ENCODE assay signal across 25 cellular contexts in the genomic region with DNA sequence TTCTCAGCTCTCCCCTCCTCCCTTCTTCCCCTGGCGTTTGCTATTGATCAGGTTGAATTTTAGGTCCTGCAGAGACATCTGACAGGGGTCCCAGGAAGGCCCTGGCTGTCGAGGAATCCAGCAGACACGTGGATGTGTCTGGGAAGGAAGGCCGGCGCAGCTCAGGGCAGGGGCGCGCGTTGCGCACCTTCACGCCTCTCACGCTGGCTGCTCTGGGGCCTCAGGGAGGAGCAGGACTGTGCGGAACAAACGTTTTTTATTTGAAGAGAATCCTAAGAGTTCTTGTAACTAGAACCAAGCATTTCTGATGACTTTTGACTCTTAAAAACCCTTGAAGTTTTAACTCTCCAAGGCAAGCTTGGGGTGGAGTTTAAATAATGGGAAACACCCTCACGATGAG. TPM values are rescaled to one million over a fixed set of nuclear protein-coding genes. Genes with fewer than 3 reads are reported as not detected.
DNase-seq lines count a peak whose midpoint lies in the region; ATAC-seq and TF ChIP-seq lines count a peak whose summit lies in the region.
"Had no signal": no experiment of that assay in that cellular context is flagged by ENCODE, and none has a peak within 500 bp of the region (broad histone marks: within the 10 kb centered on the region; RNA-seq: fewer than 3 reads in every experiment).

No MANE protein-coding gene starts in this region.

- intact Hi-C loops in cardiac septum (cut with DNase I), result no loop called here
- intact Hi-C loops in Right ventricle myocardium inferior (cut with DNase I), result no loop called here
- intact Hi-C loops in body of pancreas (cut with DNase I), result no loop called here
- intact Hi-C loops in aorta (cut with DNase I), result no loop called here

- no peak overlapping the region for H3K4me3 Mint-ChIP-seq in natural killer cell treated with Interleukin-12 subunit alpha and Interleukin-12 subunit beta and Interleukin-15 and Interleukin-18, amount 100 ng/mL, for 72 hours
- H3K4me3 Mint-ChIP-seq: activated CD8-positive, alpha-beta T cell treated with anti-CD3 and anti-CD28 coated beads, Interleukin-2, amount 10 ng/mL, durations not matched to agents 7 days and 5 days; activated naive CD4-positive, alpha-beta T cell treated with anti-CD3 and anti-CD28 coated beads for 36 hours; activated T-cell treated with anti-CD3 and anti-CD28 coated beads, Interleukin-2, amount 50 U/mL, for 4 hours; nephron had no signal

- ATAC-seq in Right ventricle myocardium inferior (no peak), body of pancreas (no peak), aorta (ENCODE audit: low FRiP score) (no peak)
- no peak for ATAC-seq in natural killer cell treated with Interleukin-12 subunit alpha and Interleukin-12 subunit beta and Interleukin-15 and Interleukin-18, amount 100 ng/mL, for 72 hours
- ATAC-seq: activated CD8-positive, alpha-beta T cell treated with anti-CD3 and anti-CD28 coated beads, Interleukin-2, amount 10 ng/mL, durations not matched to agents 7 days and 5 days; activated T-cell treated with anti-CD3 and anti-CD28 coated beads, Interleukin-2, amount 50 U/mL, for 4 hours; HCT116; pancreas had no signal

- no peak for TF ChIP-seq CTCF in body of pancreas (IDR thresholded peaks at IDR 0.05)
- no peak for TF ChIP-seq CTCF in osteoblast (IDR thresholded peaks at IDR 0.05; ENCODE audit: extremely low read depth, low read depth, low read length)

- H3K36me3 Mint-ChIP-seq in natural killer cell treated with Interleukin-12 subunit alpha and Interleukin-12 subunit beta and Interleukin-15 and Interleukin-18, amount 100 ng/mL, for 72 hours, result peaks cover 11% of the 10 kb centered on the region

- DNase-seq in cardiac septum (ENCODE audit: low spot score) (peak; percentile 46), Right ventricle myocardium inferior (ENCODE audit: missing footprints) (no peak), body of pancreas (peak in 3 of 4 donors; percentile 0 to 5 (median 4)), osteoblast (ENCODE audit: insufficient read length, low spot score, missing footprints) (peak; percentile 70), aorta (peak; percentile 23 to 40)
- DNase-seq in stimulated activated CD4-positive, alpha-beta T cell treated with anti-CD3 and anti-CD28 coated beads, Interleukin-2, amount 100 ng/mL, for 48 hours, result no peak
- no peak for DNase-seq in natural killer cell treated with Interleukin-12 subunit alpha and Interleukin-12 subunit beta and Interleukin-15 and Interleukin-18, amount 100 ng/mL, for 72 hours (ENCODE audit: low spot score)
- DNase-seq: activated CD4-positive, CD25-positive, alpha-beta regulatory T cell; activated CD8-positive, alpha-beta T cell treated with anti-CD3 and anti-CD28 coated beads, Interleukin-2, amount 10 ng/mL, durations not matched to agents 7 days and 5 days; activated naive CD4-positive, alpha-beta T cell treated with anti-CD3 and anti-CD28 coated beads for 36 hours; activated T-cell treated with anti-CD3 and anti-CD28 coated beads, Interleukin-2, amount 50 U/mL, for 4 hours; cortex of kidney; DND-41; esophagus squamous epithelium; foreskin melanocyte; MG63; NCI-H2029 treated with DMSO at 0.1 percent for 48 hours; NCI-H526; SIG-M5; T1000 had no signal

- H3K27me3 Mint-ChIP-seq in natural killer cell treated with Interleukin-12 subunit alpha and Interleukin-12 subunit beta and Interleukin-15 and Interleukin-18, amount 100 ng/mL, for 72 hours, result no peaks in the 10 kb centered on the region

- H3K79me2 ChIP-seq in osteoblast (ENCODE audit: insufficient read depth, low read length), result no peaks in the 10 kb centered on the region

- H3K36me3 ChIP-seq in body of pancreas (replicated peaks in 1 of 2; ENCODE audit: insufficient read depth in 1 of 2, low read depth in 2 of 2), result peaks cover 0 to 7% of the 10 kb centered on the region in 2 donors
- H3K36me3 ChIP-seq in osteoblast (ENCODE audit: insufficient read depth, low read length), result no peaks in the 10 kb centered on the region
- peaks cover 0 to 5% of the 10 kb centered on the region in 2 donors for H3K36me3 ChIP-seq in aorta (ENCODE audit: control insufficient read depth in 1 of 2, insufficient read depth in 2 of 2, low read length in 1 of 2)
- H3K36me3 ChIP-seq: cardiac muscle cell, MG63 had no signal

- H2AFZ ChIP-seq in osteoblast (ENCODE audit: low read length), result no peak overlapping the region

- H3K27me3 ChIP-seq in body of pancreas (no peaks in the 10 kb centered on the region), osteoblast (ENCODE audit: insufficient read depth, low read length) (no peaks in the 10 kb centered on the region), aorta (ENCODE audit: control insufficient read depth in 1 of 2, insufficient read depth in 2 of 2, low read length in 1 of 2) (no peaks in the 10 kb centered on the region)
- H3K27me3 ChIP-seq: cardiac muscle cell, esophagus squamous epithelium, MG63, pancreas had no signal

- H4K20me1 ChIP-seq in osteoblast (ENCODE audit: insufficient read depth, low read length), result no peaks in the 10 kb centered on the region

- no peak overlapping the region for H3K4me3 ChIP-seq in body of pancreas
- H3K4me3 ChIP-seq in osteoblast (ENCODE audit: insufficient read depth, low read length), result no peak overlapping the region
- H3K4me3 ChIP-seq in aorta (ENCODE audit: low read length in 2 of 2), result no peak overlapping the region
- H3K4me3 ChIP-seq: cardiac muscle cell, esophagus squamous epithelium, MG63, pancreas had no signal

- H3K4me1 ChIP-seq in body of pancreas, result no peaks in the 10 kb centered on the region
- H3K4me1 ChIP-seq in osteoblast (ENCODE audit: insufficient read depth, low read length), result no peaks in the 10 kb centered on the region
- no peaks in the 10 kb centered on the region for H3K4me1 ChIP-seq in aorta (ENCODE audit: control insufficient read depth in 1 of 2, insufficient read depth in 2 of 2, low read length in 2 of 2)
- H3K4me1 ChIP-seq: pancreas had no signal

- no peaks in the 10 kb centered on the region for H3K9me3 Mint-ChIP-seq in natural killer cell treated with Interleukin-12 subunit alpha and Interleukin-12 subunit beta and Interleukin-15 and Interleukin-18, amount 100 ng/mL, for 72 hours
- H3K9me3 Mint-ChIP-seq: activated naive CD4-positive, alpha-beta T cell treated with anti-CD3 and anti-CD28 coated beads for 36 hours; activated T-cell treated with anti-CD3 and anti-CD28 coated beads, Interleukin-2, amount 50 U/mL, for 4 hours; nephron had no signal

- no peak overlapping the region for H3K4me2 ChIP-seq in osteoblast (ENCODE audit: insufficient read depth, low read length)

- H3K9me3 ChIP-seq in body of pancreas (no peaks in the 10 kb centered on the region), osteoblast (ENCODE audit: low read depth, low read length) (no peaks in the 10 kb centered on the region), aorta (ENCODE audit: control insufficient read depth, low read length) (no peaks in the 10 kb centered on the region)
- H3K9me3 ChIP-seq: esophagus squamous epithelium, MG63, pancreas had no signal

- no peak for TF ChIP-seq POLR2A in body of pancreas (IDR thresholded peaks at IDR 0.05)

- H3K27ac Mint-ChIP-seq in natural killer cell treated with Interleukin-12 subunit alpha and Interleukin-12 subunit beta and Interleukin-15 and Interleukin-18, amount 100 ng/mL, for 72 hours, result no peak overlapping the region
- H3K27ac Mint-ChIP-seq: activated CD8-positive, alpha-beta T cell treated with anti-CD3 and anti-CD28 coated beads, Interleukin-2, amount 10 ng/mL, durations not matched to agents 7 days and 5 days; activated naive CD4-positive, alpha-beta T cell treated with anti-CD3 and anti-CD28 coated beads for 36 hours; nephron had no signal

- H3K27ac ChIP-seq in body of pancreas, result no peak overlapping the region
- no peak overlapping the region for H3K27ac ChIP-seq in osteoblast (ENCODE audit: low read depth, low read length)
- H3K27ac ChIP-seq in aorta (ENCODE audit: low read depth in 1 of 2, low read length in 2 of 2), result no peak overlapping the region
- H3K27ac ChIP-seq: C4-2B, cardiac muscle cell, esophagus squamous epithelium, pancreas had no signal

- 84 to 88% methylated on average over 14 of the region's 14 CpGs for WGBS in body of pancreas, 2 donors
- WGBS in aorta, 2 donors, result 88% methylated on average over 14 of the region's 14 CpGs

- peaks cover 0 to 8% of the 10 kb centered on the region in 2 donors for H3K4me1 Mint-ChIP-seq in natural killer cell treated with Interleukin-12 subunit alpha and Interleukin-12 subunit beta and Interleukin-15 and Interleukin-18, amount 100 ng/mL, for 72 hours (ENCODE audit: low read depth in 2 of 2)

RNA-seq across cellular contexts. Expression of a gene that starts 54.2 kb away (rescaled TPM):
- total RNA-seq in cardiac septum (6.7 TPM), Right ventricle myocardium inferior (3.0 TPM), body of pancreas (10 to 100 TPM in 1 of 2 donors, 1 to 10 TPM in 1; 6.3 to 16.3 TPM), osteoblast (5.9 and 6.9 TPM in 2 replicates), aorta (10 to 100 TPM in 1 of 2 donors, 1 to 10 TPM in 1; 6.5 to 11.7 TPM)
- polyA plus RNA-seq in aorta, result 1 to 10 TPM; 5.0 to 6.3 TPM
- 10 to 100 TPM; 17.2 to 22.5 TPM for total RNA-seq in natural killer cell treated with Interleukin-12 subunit alpha and Interleukin-12 subunit beta and Interleukin-15 and Interleukin-18, amount 100 ng/mL, for 72 hours

Comparison
In these comparisons a context has a peak if more than half of its experiments do, and no peak if none do; other contexts are left out.
1. DNase-seq: peak in cardiac septum (single experiment), body of pancreas (3 of 4), osteoblast (single experiment) and aorta (2 of 2); none in Right ventricle myocardium inferior (single experiment), stimulated activated CD4-positive, alpha-beta T cell treated with anti-CD3 and anti-CD28 coated beads, Interleukin-2, amount 100 ng/mL, for 48 hours (0 of 2) and natural killer cell treated with Interleukin-12 subunit alpha and Interleukin-12 subunit beta and Interleukin-15 and Interleukin-18, amount 100 ng/mL, for 72 hours (single experiment).